ENCODE assay signal across 12 cellular contexts in genomic region chr9:134384811-134385479, GRCh38. TPM values are rescaled to one million over a fixed set of nuclear protein-coding genes. Genes with fewer than 3 reads are reported as not detected.
DNase-seq lines count a peak whose midpoint lies in the region; ATAC-seq, FAIRE-seq and TF ChIP-seq lines count a peak whose summit lies in the region.
"Had no signal": no experiment of that assay in that cellular context is flagged by ENCODE, and none has a peak within 500 bp of the region (broad histone marks: within the 10 kb centered on the region; RNA-seq: fewer than 3 reads in every experiment).

No MANE protein-coding gene starts in this region.

- TF ChIP-seq RAD21 in HepG2 (CRISPR knock-in tag; IDR thresholded peaks at IDR 0.05): no peak

- WGBS in HepG2 (ENCODE audit: low lambda C conversion rate): 89% methylated on average over 9 of the region's 19 CpGs
- WGBS in right lobe of liver (ENCODE audit: insufficient coverage, low coverage, low lambda C conversion rate, missing lambda C conversion rate): no CpG with 5 or more reads among the region's 19 CpGs
- WGBS in endodermal cell (ENCODE audit: insufficient coverage in 1 of 2, insufficient read length in 1 of 2), 2 experiments: 91 to 92% methylated on average over 12 to 19 of the region's 19 CpGs

- in situ Hi-C loops in HepG2 (cut with HindIII; ENCODE audit: extremely low pct_ligation_motif_present, low pct_unique_long_range_greater_than_20kb): no loop called here

- H3K27ac ChIP-seq in HepG2 (ENCODE audit: extremely low read length, insufficient read depth, low read length): no peak overlapping the region
- no peak overlapping the region for H3K27ac ChIP-seq in right lobe of liver
- H3K27ac ChIP-seq in endodermal cell (ENCODE audit: low read depth, low read length): peak overlapping the region; percentile 49
- H3K27ac ChIP-seq in naive thymus-derived CD4-positive, alpha-beta T cell (ENCODE audit: low read depth, low read length): no peak overlapping the region
- H3K27ac ChIP-seq in colonic mucosa: no peak overlapping the region

- H3K27me3 ChIP-seq in HepG2 (ENCODE audit: control insufficient read depth in 1 of 2, insufficient read depth in 2 of 2, low read length in 2 of 2) (no peaks in the 10 kb centered on the region), right lobe of liver (no peaks in the 10 kb centered on the region), endodermal cell (ENCODE audit: control insufficient read depth, insufficient read depth, low read length, poor library complexity, severe bottlenecking) (no peaks in the 10 kb centered on the region), colonic mucosa (no peaks in the 10 kb centered on the region)
- H3K27me3 ChIP-seq in naive thymus-derived CD4-positive, alpha-beta T cell (ENCODE audit: control insufficient read depth in 2 of 2, insufficient read depth in 2 of 2, low read length in 2 of 2): no peaks in the 10 kb centered on the region

- TF ChIP-seq EP300 in HepG2 (IDR thresholded peaks at IDR 0.05; ENCODE audit: low read depth in 2 of 2, low read length in 2 of 2) (no peak), HepG2 (CRISPR knock-in tag; IDR thresholded peaks at IDR 0.05; ENCODE audit: borderline replicate concordance) (no peak)

- FAIRE-seq in HepG2 (lab: Jason Lieb, UNC): no peak
- FAIRE-seq: bronchial epithelial cell had no signal

- H3K27ac Mint-ChIP-seq in endodermal cell: no peak overlapping the region
- H3K27ac Mint-ChIP-seq in naive thymus-derived CD4-positive, alpha-beta T cell: no peak overlapping the region
- H3K27ac Mint-ChIP-seq: T-helper 1 cell treated with Interleukin-12 subunit alpha and Interleukin-12 subunit beta and Interleukin-4 antibody, amounts not matched to agents 30 μg/mL and 1 μg/mL, for 36 hours had no signal

- peaks cover 4% of the 10 kb centered on the region for H3K4me1 Mint-ChIP-seq in endodermal cell
- H3K4me1 Mint-ChIP-seq in naive thymus-derived CD4-positive, alpha-beta T cell: peaks cover 7 to 33% (median 25%) of the 10 kb centered on the region in 7 donors

- TF ChIP-seq POLR2A in HepG2 (IDR thresholded peaks at IDR 0.05; ENCODE audit: insufficient read depth in 1 of 2, low read depth in 2 of 2, low read length in 2 of 2) (no peak), right lobe of liver (IDR thresholded peaks at IDR 0.05) (no peak)

- BruUV-seq in HepG2 (replicated peaks; lab: Mats Ljungman, UMichigan): no TSS peak

- H3K4me3 ChIP-seq in HepG2 (replicated peaks in 1 of 3; ENCODE audit: insufficient read depth in 1 of 3, low read depth in 2 of 3, low read length in 3 of 3): no peak overlapping the region
- no peak overlapping the region for H3K4me3 ChIP-seq in right lobe of liver
- H3K4me3 ChIP-seq in endodermal cell (ENCODE audit: low read length): no peak overlapping the region
- H3K4me3 ChIP-seq in naive thymus-derived CD4-positive, alpha-beta T cell (ENCODE audit: low read length): no peak overlapping the region
- H3K4me3 ChIP-seq in colonic mucosa: no peak overlapping the region

- no peak overlapping the region for H2AFZ ChIP-seq in HepG2 (ENCODE audit: low read length)

- CTCF ChIA-PET in HepG2 (lab: Yijun Ruan, JAX; ENCODE audit: low intra/inter-chr PET ratio, low total read pairs): no interaction called here
- CTCF ChIA-PET in naive thymus-derived CD4-positive, alpha-beta T cell (lab: Charles Lee): no interaction called here

- H3K9ac ChIP-seq in HepG2 (ENCODE audit: insufficient read depth, low read depth, low read length) (no peak overlapping the region), endodermal cell (ENCODE audit: extremely low read depth, low read length, poor library complexity, severe bottlenecking) (no peak overlapping the region), colonic mucosa (ENCODE audit: low read depth in 2 of 2, low read length in 2 of 2) (no peak overlapping the region)

- ATAC-seq in HepG2 (no peak), right lobe of liver (no peak), HG02678 (IDR thresholded peaks at IDR 0.05; ENCODE audit: unreplicated experiment) (no peak)
- peak; percentile 16 for ATAC-seq in naive thymus-derived CD4-positive, alpha-beta T cell

- H3K4me2 ChIP-seq in HepG2 (ENCODE audit: low read depth, low read length): no peak overlapping the region

- no peaks in the 10 kb centered on the region for H3K27me3 Mint-ChIP-seq in endodermal cell (ENCODE audit: insufficient read depth)
- H3K27me3 Mint-ChIP-seq in naive thymus-derived CD4-positive, alpha-beta T cell: peaks cover 0 to 9% (median 0%) of the 10 kb centered on the region in 5 donors

- H3K4me1 ChIP-seq in HepG2 (ENCODE audit: insufficient read depth, low read length): peaks cover 63% of the 10 kb centered on the region
- peaks cover 0 to 100% (median 51%) of the 10 kb centered on the region in 4 donors for H3K4me1 ChIP-seq in right lobe of liver
- H3K4me1 ChIP-seq in endodermal cell (ENCODE audit: control insufficient read depth, insufficient read depth, low read length): no peaks in the 10 kb centered on the region
- H3K4me1 ChIP-seq in naive thymus-derived CD4-positive, alpha-beta T cell (ENCODE audit: control insufficient read depth in 2 of 2, insufficient read depth in 2 of 2, low read length in 2 of 2): peaks cover 14 to 25% of the 10 kb centered on the region in 2 donors
- H3K4me1 ChIP-seq in colonic mucosa: peaks cover 42% of the 10 kb centered on the region

- intact Hi-C loops in HepG2 (cut with micrococcal nuclease; ENCODE audit: unreplicated experiment) (loop anchor here (10.0 kb wide), 1 partner anchor 50 kb away; no protein-coding TSS in a partner anchor), right lobe of liver (cut with DNase I) (loop anchor here in 1 of 2 donors (10.0 kb wide), 1 partner anchor 50 kb away; no protein-coding TSS in a partner anchor), colonic mucosa (cut with DNase I) (no loop called here)
- intact Hi-C loops in naive thymus-derived CD4-positive, alpha-beta T cell (cut with micrococcal nuclease): no loop called here

- POLR2A ChIA-PET in HepG2 (lab: Yijun Ruan, JAX): interaction anchor here (1.4 kb wide), 1 partner anchor 11 kb away, joined by 3 read pairs; no protein-coding TSS in a partner anchor
- POLR2A ChIA-PET in naive thymus-derived CD4-positive, alpha-beta T cell (lab: Charles Lee): no interaction called here

- H3K36me3 ChIP-seq in HepG2 (replicated peaks in 1 of 2; ENCODE audit: control insufficient read depth in 1 of 2, insufficient read depth in 2 of 2, low read length in 2 of 2) (no peaks in the 10 kb centered on the region), right lobe of liver (no peaks in the 10 kb centered on the region), endodermal cell (ENCODE audit: control insufficient read depth, insufficient read depth, low read length) (no peaks in the 10 kb centered on the region), colonic mucosa (no peaks in the 10 kb centered on the region)
- H3K36me3 ChIP-seq in naive thymus-derived CD4-positive, alpha-beta T cell (ENCODE audit: control insufficient read depth in 2 of 3, insufficient read depth in 3 of 3, low read length in 3 of 3): no peaks in the 10 kb centered on the region

- H3K36me3 Mint-ChIP-seq in endodermal cell (ENCODE audit: low read depth): no peaks in the 10 kb centered on the region
- no peaks in the 10 kb centered on the region for H3K36me3 Mint-ChIP-seq in naive thymus-derived CD4-positive, alpha-beta T cell

- DNase-seq in HepG2 (ENCODE audit: low spot score) (no peak), right lobe of liver (no peak), endodermal cell (no peak), T-helper 9 cell (no peak), colonic mucosa (no peak)
- DNase-seq in naive thymus-derived CD4-positive, alpha-beta T cell: no peak
- no peak for DNase-seq in activated CD4-positive, alpha-beta T cell treated with anti-CD3 and anti-CD28 coated beads for 1 hour
- DNase-seq: activated CD8-positive, alpha-beta memory T cell treated with anti-CD3 and anti-CD28 coated beads, Interleukin-2, amount 50 U/mL, for 48 hours; NCI-H2227 treated with DMSO at 0.1 percent for 48 hours had no signal

- H4K20me1 ChIP-seq in HepG2 (ENCODE audit: insufficient read depth, low read length): peaks cover 82% of the 10 kb centered on the region

- H3K9me3 Mint-ChIP-seq in endodermal cell: no peaks in the 10 kb centered on the region
- H3K9me3 Mint-ChIP-seq in naive thymus-derived CD4-positive, alpha-beta T cell: no peaks in the 10 kb centered on the region
- H3K9me3 Mint-ChIP-seq: T-helper 1 cell treated with Interleukin-12 subunit alpha and Interleukin-12 subunit beta and Interleukin-4 antibody, amounts not matched to agents 30 μg/mL and 1 μg/mL, for 36 hours had no signal

- TF ChIP-seq CTCF in HepG2 (CRISPR knock-in tag; IDR thresholded peaks at IDR 0.05): peak; percentile 12; the same call in 1 of the 2 replicates
- no peak for TF ChIP-seq CTCF in right lobe of liver (IDR thresholded peaks at IDR 0.05)
- no peak for TF ChIP-seq CTCF in endodermal cell (conservative IDR thresholded peaks at IDR 0.05)
- TF ChIP-seq CTCF in colonic mucosa (IDR thresholded peaks at IDR 0.05): no peak

- H3K79me2 ChIP-seq in HepG2 (ENCODE audit: insufficient read depth, low read length): peaks cover 75% of the 10 kb centered on the region

- no peak overlapping the region for H3K4me3 Mint-ChIP-seq in endodermal cell
- H3K4me3 Mint-ChIP-seq in naive thymus-derived CD4-positive, alpha-beta T cell: no peak overlapping the region
- H3K4me3 Mint-ChIP-seq: T-helper 1 cell treated with Interleukin-12 subunit alpha and Interleukin-12 subunit beta and Interleukin-4 antibody, amounts not matched to agents 30 μg/mL and 1 μg/mL, for 36 hours had no signal

- no peaks in the 10 kb centered on the region for H3K9me3 ChIP-seq in HepG2 (ENCODE audit: low read length)
- no peaks in the 10 kb centered on the region for H3K9me3 ChIP-seq in right lobe of liver
- H3K9me3 ChIP-seq in endodermal cell (ENCODE audit: control insufficient read depth, low read length): no peaks in the 10 kb centered on the region
- H3K9me3 ChIP-seq in naive thymus-derived CD4-positive, alpha-beta T cell (ENCODE audit: control insufficient read depth in 2 of 3, low read length in 3 of 3): no peaks in the 10 kb centered on the region
- no peaks in the 10 kb centered on the region for H3K9me3 ChIP-seq in colonic mucosa

RNA-seq across cellular contexts. Expression of gene RXRA, which starts 58.7 kb away (rescaled TPM):
- total RNA-seq in HepG2 (2016; rRNA removed; fragmentation: Illumina TruSeq; extraction: Trizol) (19.2 and 29.2 TPM in 2 replicates), right lobe of liver (100 to 1,000 TPM; 105 to 165 (median 131) TPM), endodermal cell (10 to 100 TPM; 58.3 to 70.6 TPM), colonic mucosa (10 to 100 TPM; 68.2 to 72.0 TPM)
- total RNA-seq in HepG2 (2016; cell fraction: cytosol; rRNA removed; fragmentation: Illumina TruSeq; extraction: Trizol; ENCODE audit: low read depth): 24.1 and 24.5 TPM in 2 replicates
- total RNA-seq in HepG2 (2016; cell fraction: insoluble cytoplasmic fraction; rRNA removed; fragmentation: Illumina TruSeq; extraction: Trizol): 16.2 and 29.2 TPM in 2 replicates
- 50.6 and 51.0 TPM in 2 replicates for total RNA-seq in HepG2 (2016; cell fraction: membrane; rRNA removed; fragmentation: Illumina TruSeq; extraction: Trizol)
- total RNA-seq in HepG2 (2016; cell fraction: nucleus; rRNA removed; fragmentation: Illumina TruSeq; extraction: Trizol): 14.5 and 14.9 TPM in 2 replicates
- polyA plus RNA-seq in HepG2 (2011; rRNA removed): 18.9 and 23.8 TPM in 2 replicates
- 20.3 and 28.6 TPM in 2 replicates for polyA plus RNA-seq in HepG2 (2011; cell fraction: cytosol; rRNA removed)
- polyA plus RNA-seq in HepG2 (2011; cell fraction: nucleus; rRNA removed): 25.5 and 28.6 TPM in 2 replicates
- polyA plus RNA-seq in HepG2 (2012): 42.6 and 48.4 TPM in 2 replicates
- polyA plus RNA-seq in HepG2 (2016; cell fraction: cytosol; fragmentation: Illumina TruSeq; extraction: Trizol; ENCODE audit: low read depth): 68.3 and 74.3 TPM in 2 replicates
- polyA plus RNA-seq in HepG2 (2016; cell fraction: insoluble cytoplasmic fraction; fragmentation: Illumina TruSeq; extraction: Trizol; ENCODE audit: low read depth): 28.2 and 39.1 TPM in 2 replicates
- 81.0 and 95.6 TPM in 2 replicates for polyA plus RNA-seq in HepG2 (2016; cell fraction: membrane; fragmentation: Illumina TruSeq; extraction: Trizol; ENCODE audit: low read depth)
- polyA plus RNA-seq in HepG2 (2016; cell fraction: nucleus; fragmentation: Illumina TruSeq; extraction: Trizol; ENCODE audit: insufficient read depth, low read depth): 27.8 and 30.7 TPM in 2 replicates
- polyA minus RNA-seq in HepG2 (2011; rRNA and poly(A)+ RNA removed; ENCODE audit: low replicate concordance): 26.4 and 69.1 TPM in 2 replicates
- 27.2 and 30.5 TPM in 2 replicates for polyA minus RNA-seq in HepG2 (2011; cell fraction: cytosol; rRNA and poly(A)+ RNA removed)
- 13.6 and 15.8 TPM in 2 replicates for polyA minus RNA-seq in HepG2 (2011; cell fraction: nucleus; rRNA and poly(A)+ RNA removed)
- 37.4 TPM for polyA plus RNA-seq in endodermal cell (2013, experiment 1 of 2)
- 33.9 TPM for polyA plus RNA-seq in endodermal cell (2013, experiment 2 of 2)
- 10 to 100 TPM in 2 of 5 experiments, 1 to 10 TPM in 3; 5.9 to 59.5 (median 8.6) TPM for total RNA-seq in naive thymus-derived CD4-positive, alpha-beta T cell
- under 1 TPM; 0.31 TPM for polyA plus RNA-seq in naive thymus-derived CD4-positive, alpha-beta T cell
